ENCODE assay signal across 16 cellular contexts in genomic region chr9:111161015-111161415, GRCh38.
DNase-seq lines count a peak whose midpoint lies in the region; ATAC-seq, FAIRE-seq and TF ChIP-seq lines count a peak whose summit lies in the region.
"Had no signal": no experiment of that assay in that cellular context is flagged by ENCODE, and none has a peak within 500 bp of the region (broad histone marks: within the 10 kb centered on the region; RNA-seq: fewer than 3 reads in every experiment).

No MANE protein-coding gene starts in this region.

- H3K56ac ChIP-seq in H1 (replicated peaks; ENCODE audit: insufficient read length, low read depth, low read length), result no peak overlapping the region

- H3K79me2 ChIP-seq in H1 (ENCODE audit: control insufficient read depth in 1 of 2, insufficient read depth in 2 of 2, low read length in 2 of 2), result no peaks in the 10 kb centered on the region

- no peak for TF ChIP-seq RAD21 in H1 (IDR thresholded peaks at IDR 0.05 in 1 of 2, conservative IDR thresholded peaks at IDR 0.05 in 1 of 2; ENCODE audit: low read depth in 2 of 2, low read length in 2 of 2)

- H3K4me3 Mint-ChIP-seq in nephron progenitor cell, result no peak overlapping the region
- H3K4me3 Mint-ChIP-seq in effector memory CD8-positive, alpha-beta T cell, result no peak overlapping the region
- H3K4me3 Mint-ChIP-seq: activated T-helper 17 cell treated with anti-CD3 and anti-CD28 coated beads, Interleukin-2, amount 50 U/mL, for 72 hours had no signal

- H2BK20ac ChIP-seq in H1 (ENCODE audit: low read length), result no peak overlapping the region

- no peaks in the 10 kb centered on the region for H3K9me3 ChIP-seq in H1 (ENCODE audit: insufficient read depth in 2 of 2, low read depth in 1 of 2, low read length in 1 of 2)
- no peaks in the 10 kb centered on the region for H3K9me3 ChIP-seq in lung (ENCODE audit: control insufficient read depth in 2 of 2, insufficient read depth in 1 of 2, low read length in 1 of 2)

- H3K4me1 Mint-ChIP-seq in nephron progenitor cell, result peaks cover 51% of the 10 kb centered on the region
- no peaks in the 10 kb centered on the region for H3K4me1 Mint-ChIP-seq in effector memory CD8-positive, alpha-beta T cell (ENCODE audit: low read depth in 2 of 2)
- H3K4me1 Mint-ChIP-seq: activated T-helper 17 cell treated with anti-CD3 and anti-CD28 coated beads, Interleukin-2, amount 50 U/mL, for 72 hours had no signal

- FAIRE-seq in H1 (lab: Jason Lieb, UNC), result no peak
- FAIRE-seq: endothelial cell of umbilical vein, G401.6 had no signal

- H4K8ac ChIP-seq in H1 (ENCODE audit: extremely low read depth, insufficient read depth, low read length), result no peak overlapping the region

- H3K4me2 ChIP-seq in H1 (ENCODE audit: insufficient read depth in 1 of 2, low read depth in 2 of 2, low read length in 2 of 2), result no peak overlapping the region

- no peak overlapping the region for H3K4ac ChIP-seq in H1 (replicated peaks; ENCODE audit: insufficient read length, low read depth, low read length)

- no peak overlapping the region for H3K23ac ChIP-seq in H1 (ENCODE audit: insufficient read length)

- H4K91ac ChIP-seq in H1 (replicated peaks; ENCODE audit: insufficient read length, low read length), result no peak overlapping the region

- no peaks in the 10 kb centered on the region for H4K20me1 ChIP-seq in H1 (replicated peaks in 1 of 2; ENCODE audit: control insufficient read depth in 1 of 2, insufficient read depth in 2 of 2, low read length in 2 of 2)

- no peak overlapping the region for H3K14ac ChIP-seq in H1 (ENCODE audit: insufficient read length)

- no peak overlapping the region for H3K27ac Mint-ChIP-seq in nephron progenitor cell
- H3K27ac Mint-ChIP-seq in effector memory CD8-positive, alpha-beta T cell, result no peak overlapping the region
- H3K27ac Mint-ChIP-seq: activated T-helper 17 cell treated with anti-CD3 and anti-CD28 coated beads, Interleukin-2, amount 50 U/mL, for 72 hours had no signal

- no peaks in the 10 kb centered on the region for H3K4me1 ChIP-seq in H1 (replicated peaks in 1 of 4; ENCODE audit: control insufficient read depth in 3 of 4, insufficient read depth in 4 of 4, low read length in 3 of 4)
- H3K4me1 ChIP-seq in lung (ENCODE audit: control insufficient read depth in 2 of 2, insufficient read depth in 2 of 2, low read length in 2 of 2), result peaks cover 0 to 2% of the 10 kb centered on the region in 2 donors

- DNase-seq in AG09319 (ENCODE audit: extremely low read depth, low read depth) (peak; percentile 35), LHCN-M2 (ENCODE audit: low read depth) (peak; percentile 89), H1 (ENCODE audit: low read depth in 1 of 2, low spot score in 2 of 2) (no peak), lung (ENCODE audit: low spot score) (no peak), nephron progenitor cell (no peak)
- DNase-seq in activated CD4-positive, alpha-beta T cell treated with anti-CD3 and anti-CD28 coated beads for 1 hour, result no peak
- no peak for DNase-seq in effector memory CD8-positive, alpha-beta T cell
- DNase-seq: activated CD4-positive, alpha-beta T cell treated with anti-CD3 and anti-CD28 coated beads, Interleukin-2, amount 50 U/mL, for 1 hour; NCI-H1105 treated with DMSO at 0.1 percent for 48 hours; stimulated activated naive CD4-positive, alpha-beta T cell treated with Interleukin-2 at 50 U/mL for 16 hours had no signal

- TF ChIP-seq EP300 in H1 (IDR thresholded peaks at IDR 0.05; ENCODE audit: borderline replicate concordance in 1 of 2, low read depth in 2 of 2, low read length in 2 of 2), result no peak

- H3K18ac ChIP-seq in H1 (ENCODE audit: extremely low read depth, low read length), result no peak overlapping the region

- H3K9ac ChIP-seq in H1 (replicated peaks in 1 of 4; ENCODE audit: extremely low read depth in 1 of 4, low read depth in 3 of 4, low read length in 3 of 4), result no peak overlapping the region

- H3K4me3 ChIP-seq in H1 (ENCODE audit: extremely low read depth in 1 of 4, insufficient read depth in 2 of 4, low read depth in 3 of 4, low read length in 4 of 4), result no peak overlapping the region
- no peak overlapping the region for H3K4me3 ChIP-seq in lung
- H3K4me3 ChIP-seq: cardiac muscle cell had no signal

- H2BK15ac ChIP-seq in H1 (ENCODE audit: low read length), result no peak overlapping the region

- H3K27me3 ChIP-seq in H1 (replicated peaks in 1 of 4; ENCODE audit: control insufficient read depth in 3 of 4, extremely low read depth in 1 of 4, insufficient read depth in 3 of 4, low read length in 3 of 4) (no peaks in the 10 kb centered on the region), lung (ENCODE audit: control insufficient read depth, insufficient read depth) (no peaks in the 10 kb centered on the region)
- H3K27me3 ChIP-seq: cardiac muscle cell had no signal

- H2BK120ac ChIP-seq in H1 (replicated peaks; ENCODE audit: low read depth, low read length), result no peak overlapping the region

- no peak for TF ChIP-seq POLR2A in H1 (IDR thresholded peaks at IDR 0.05; ENCODE audit: control extremely low read depth in 1 of 2, low read depth in 2 of 2, low read length in 2 of 2)

- peaks cover 3% of the 10 kb centered on the region for H3K9me3 Mint-ChIP-seq in nephron progenitor cell
- peaks cover 0 to 9% of the 10 kb centered on the region in 2 donors for H3K9me3 Mint-ChIP-seq in effector memory CD8-positive, alpha-beta T cell
- H3K9me3 Mint-ChIP-seq: activated T-helper 17 cell treated with anti-CD3 and anti-CD28 coated beads, Interleukin-2, amount 50 U/mL, for 72 hours had no signal

- H3K79me1 ChIP-seq in H1 (ENCODE audit: low read depth, low read length), result no peaks in the 10 kb centered on the region

- CTCF ChIA-PET in H1 (lab: Charles Lee; ENCODE audit: partially characterized antibody), result no interaction called here

- H3K36me3 ChIP-seq in H1 (ENCODE audit: control insufficient read depth in 2 of 4, insufficient read depth in 4 of 4, low read length in 3 of 4), result no peaks in the 10 kb centered on the region
- H3K36me3 ChIP-seq in lung (ENCODE audit: control insufficient read depth in 2 of 2, insufficient read depth in 2 of 2, low read length in 2 of 2), result no peaks in the 10 kb centered on the region
- H3K36me3 ChIP-seq: cardiac muscle cell had no signal

- no peaks in the 10 kb centered on the region for H3K27me3 Mint-ChIP-seq in nephron progenitor cell (ENCODE audit: low read depth, poor library complexity)
- no peaks in the 10 kb centered on the region for H3K27me3 Mint-ChIP-seq in effector memory CD8-positive, alpha-beta T cell
- H3K27me3 Mint-ChIP-seq: activated T-helper 17 cell treated with anti-CD3 and anti-CD28 coated beads, Interleukin-2, amount 50 U/mL, for 72 hours had no signal

- no peaks in the 10 kb centered on the region for H3K23me2 ChIP-seq in H1 (ENCODE audit: low read depth, low read length)

- H2AK5ac ChIP-seq in H1 (ENCODE audit: low read depth, low read length), result no peak overlapping the region

- TF ChIP-seq CTCF in AG09319 (IDR thresholded peaks at IDR 0.05; ENCODE audit: low read depth, low read length), result no peak
- no peak for TF ChIP-seq CTCF in H1 (IDR thresholded peaks at IDR 0.05; ENCODE audit: control extremely low read depth in 1 of 3, insufficient read depth in 1 of 3, low read depth in 1 of 3, low read length in 3 of 3)
- TF ChIP-seq CTCF in lung (IDR thresholded peaks at IDR 0.05; ENCODE audit: control extremely low read depth, extremely low read depth), result no peak
- TF ChIP-seq CTCF in nephron progenitor cell (IDR thresholded peaks at IDR 0.05), result no peak

- no peak overlapping the region for H2BK5ac ChIP-seq in H1 (ENCODE audit: low read depth, low read length)

- WGBS in H1 (ENCODE audit: extremely low coverage in 1 of 2, insufficient coverage in 1 of 2, insufficient read length in 1 of 2, insufficient replicate concordance in 2 of 2, low coverage in 1 of 2, low lambda C conversion rate in 2 of 2, missing lambda C conversion rate in 1 of 2), 2 experiments, result 85% methylated on average over 3 of the region's 3 CpGs; no CpG with 5 or more reads in 1 of the 2 experiments
- 70 to 87% methylated on average over 3 of the region's 3 CpGs for WGBS in lung, 2 donors

- no peak overlapping the region for H4K5ac ChIP-seq in H1 (ENCODE audit: insufficient read length, low read depth, low read length)

- 0 out of 2 replicates have a peak overlapping the region, but pooled peaks have one; percentile 75 for H2AFZ ChIP-seq in H1 (ENCODE audit: low read length)

- ATAC-seq in lung (ENCODE audit: insufficient read depth, low FRiP score) (peak; percentile 35), GM18502 (IDR thresholded peaks at IDR 0.05; ENCODE audit: poor library complexity, unreplicated experiment) (no peak)
- no peak for ATAC-seq in effector memory CD8-positive, alpha-beta T cell (replicated peaks)
- ATAC-seq: activated T-helper 17 cell treated with anti-CD3 and anti-CD28 coated beads, Interleukin-2, amount 50 U/mL, for 72 hours; Panc1 had no signal

- H3K36me3 Mint-ChIP-seq in nephron progenitor cell (ENCODE audit: low read depth), result no peaks in the 10 kb centered on the region
- H3K36me3 Mint-ChIP-seq in effector memory CD8-positive, alpha-beta T cell (ENCODE audit: insufficient read depth), result no peaks in the 10 kb centered on the region

- no peak overlapping the region for H2BK12ac ChIP-seq in H1 (ENCODE audit: low read depth, low read length)

- POLR2A ChIA-PET in H1 (lab: Charles Lee; ENCODE audit: partially characterized antibody), result interaction anchor here (0.7 kb wide), 1 partner anchor 20 kb away, joined by 4 read pairs; no protein-coding TSS in a partner anchor

- no peak overlapping the region for H3K27ac ChIP-seq in H1 (ENCODE audit: low read depth, low read length)
- no peak overlapping the region for H3K27ac ChIP-seq in lung (ENCODE audit: low read depth in 1 of 2, low read length in 1 of 2)
- H3K27ac ChIP-seq: cardiac muscle cell had no signal

TF ChIP-seq in H1, 55 proteins besides CTCF, POLR2A, EP300 and RAD21:
- TF ChIP-seq RFX5 (IDR thresholded peaks at IDR 0.05; ENCODE audit: borderline replicate concordance, low read depth, low read length) (no peak), KDM5A (IDR thresholded peaks at IDR 0.05; ENCODE audit: low read length) (no peak), BCL11A (IDR thresholded peaks at IDR 0.05; ENCODE audit: low read depth in 2 of 2, low read length in 2 of 2) (no peak), GABPA (IDR thresholded peaks at IDR 0.05; ENCODE audit: borderline replicate concordance, insufficient read depth, low read length) (no peak), SIX5 (IDR thresholded peaks at IDR 0.05; ENCODE audit: low read depth, low read length) (no peak)

Comparison
In these comparisons a context has a peak if more than half of its experiments do, and no peak if none do; other contexts are left out.
1. DNase-seq: peak in AG09319 (single experiment) and LHCN-M2 (single experiment); none in H1 (0 of 2), lung (single experiment), nephron progenitor cell (single experiment), activated CD4-positive, alpha-beta T cell treated with anti-CD3 and anti-CD28 coated beads for 1 hour (single experiment) and effector memory CD8-positive, alpha-beta T cell (0 of 3).